1 cellular context compared by ENCODE assay signal in genomic region chr14:21307641-21308040, GRCh38.
TF ChIP-seq lines count a peak whose summit lies in the region.

No MANE protein-coding gene starts in this region.

TF ChIP-seq in GM12878, 131 proteins besides CTCF, POLR2A, EP300 and RAD21:
- no peak for TF ChIP-seq SPI1 (IDR thresholded peaks at IDR 0.05; ENCODE audit: borderline replicate concordance, insufficient read depth, low read depth, low read length)
- TF ChIP-seq MTA2 (IDR thresholded peaks at IDR 0.05; ENCODE audit: low read depth) = peak; percentile 56; the same call in 1 of the 2 replicates
- 0 out of 2 replicates have a peak, but pooled peaks have one; percentile 38 for TF ChIP-seq SIN3A (IDR thresholded peaks at IDR 0.05; ENCODE audit: low read depth, low read length)
- peak; percentile 78 for TF ChIP-seq NR2F1 (conservative IDR thresholded peaks at IDR 0.05)
